In genomic region chr10:68067029-68067428, GRCh38 we compare ENCODE assay signal across 1 cellular context.
TF ChIP-seq lines count a peak whose summit lies in the region.

No MANE protein-coding gene starts in this region.

TF ChIP-seq in K562, 482 proteins besides CTCF, POLR2A, EP300 and RAD21:
- TF ChIP-seq SRF (CRISPR knock-in tag; IDR thresholded peaks at IDR 0.05), result 0 out of 4 replicates have a peak, but pooled peaks of 1 of the 2 experiments have one; percentile 71
- no peak for TF ChIP-seq SIRT6 (IDR thresholded peaks at IDR 0.05; ENCODE audit: low read depth, low read length)
- TF ChIP-seq TSC22D4 (tag; IDR thresholded peaks at IDR 0.05), result no peak
- TF ChIP-seq CEBPB (tag; IDR thresholded peaks at IDR 0.05), result peak; percentile 35; the same call in 1 of the 2 replicates
- no peak for TF ChIP-seq CEBPG (CRISPR knock-in tag; IDR thresholded peaks at IDR 0.05)
- TF ChIP-seq CEBPG (tag; conservative IDR thresholded peaks at IDR 0.05 in 1 of 2, IDR thresholded peaks at IDR 0.05 in 1 of 2), result 0 out of 4 replicates have a peak, but pooled peaks of 1 of the 2 experiments have one; percentile 13
- TF ChIP-seq E2F4 (CRISPR knock-in tag; IDR thresholded peaks at IDR 0.05; ENCODE audit: low read depth), result no peak
- no peak for TF ChIP-seq TCF15 (CRISPR knock-in tag; IDR thresholded peaks at IDR 0.05)
TF ChIP-seq in K562: peak in this region for 3.
